In genomic region chrX:11462648-11463047, GRCh38 we compare ENCODE assay signal across 1 cellular context.
TF ChIP-seq lines count a peak whose summit lies in the region.

No MANE protein-coding gene starts in this region.

TF ChIP-seq in A549, 52 proteins besides CTCF, POLR2A, EP300 and RAD21 (continued from another document):
- TF ChIP-seq ATOH8 (CRISPR knock-in tag; IDR thresholded peaks at IDR 0.05; ENCODE audit: low read depth) (no peak), RARB (CRISPR knock-in tag; IDR thresholded peaks at IDR 0.05) (no peak), KDM1A (IDR thresholded peaks at IDR 0.05; ENCODE audit: low read depth) (no peak), ESRRA (IDR thresholded peaks at IDR 0.05; ENCODE audit: borderline replicate concordance, low read length) (no peak), E2F6 (IDR thresholded peaks at IDR 0.05; ENCODE audit: borderline replicate concordance, low read depth) (no peak), HOXA7 (CRISPR knock-in tag; IDR thresholded peaks at IDR 0.05) (no peak), SMC3 (IDR thresholded peaks at IDR 0.05) (no peak), USF2 (IDR thresholded peaks at IDR 0.05) (no peak)
TF ChIP-seq in A549: peak in this region for 0.
